25 cellular contexts compared by ENCODE assay signal in genomic region chr4:119501740-119502139, GRCh38.
DNase-seq lines count a peak whose midpoint lies in the region; ATAC-seq, FAIRE-seq and TF ChIP-seq lines count a peak whose summit lies in the region.
"Had no signal": no experiment of that assay in that cellular context is flagged by ENCODE, and none has a peak within 500 bp of the region (broad histone marks: within the 10 kb centered on the region; RNA-seq: fewer than 3 reads in every experiment).

No MANE protein-coding gene starts in this region.

- peaks cover 0 to 17% of the 10 kb centered on the region in 2 experiments; a peak in 1 of 5 replicates for H3K36me3 ChIP-seq in HepG2 (replicated peaks in 1 of 2; ENCODE audit: control insufficient read depth in 1 of 2, insufficient read depth in 2 of 2, low read length in 2 of 2)
- peaks cover 0 to 12% (median 7%) of the 10 kb centered on the region in 4 donors for H3K36me3 ChIP-seq in right lobe of liver
- peaks cover 69% of the 10 kb centered on the region for H3K36me3 ChIP-seq in endodermal cell (ENCODE audit: control insufficient read depth, insufficient read depth, low read length)

- H3K4me3 ChIP-seq in HepG2 (replicated peaks in 1 of 3; ENCODE audit: insufficient read depth in 1 of 3, low read depth in 2 of 3, low read length in 3 of 3), result no peak overlapping the region
- H3K4me3 ChIP-seq in right lobe of liver, result no peak overlapping the region
- H3K4me3 ChIP-seq in endodermal cell (ENCODE audit: low read length), result no peak overlapping the region
- H3K4me3 ChIP-seq: BLaER1, GM12878, GM23248, HAP-1 had no signal

- peak overlapping the region; percentile 12; the same call in 1 of the 2 replicates for H3K4me2 ChIP-seq in HepG2 (ENCODE audit: low read depth, low read length)
- H3K4me2 ChIP-seq: BLaER1 had no signal

- TF ChIP-seq POLR2A in HepG2 (IDR thresholded peaks at IDR 0.05; ENCODE audit: insufficient read depth in 1 of 2, low read depth in 2 of 2, low read length in 2 of 2) (no peak), right lobe of liver (IDR thresholded peaks at IDR 0.05) (no peak)

- no peak overlapping the region for H3K4me3 Mint-ChIP-seq in endodermal cell
- H3K4me3 Mint-ChIP-seq in nephron progenitor cell, result no peak overlapping the region
- H3K4me3 Mint-ChIP-seq: B cell; CD4-positive, CD25-positive, alpha-beta regulatory T cell; CD8-positive, alpha-beta T cell; HFFc6 had no signal

- no peaks in the 10 kb centered on the region for H3K9me3 ChIP-seq in HepG2 (ENCODE audit: low read length)
- no peaks in the 10 kb centered on the region for H3K9me3 ChIP-seq in right lobe of liver
- H3K9me3 ChIP-seq in endodermal cell (ENCODE audit: control insufficient read depth, low read length), result no peaks in the 10 kb centered on the region
- H3K9me3 ChIP-seq: BLaER1, Caco-2, HAP-1 had no signal

- intact Hi-C loops in HepG2 (cut with micrococcal nuclease; ENCODE audit: unreplicated experiment) (no loop called here), right lobe of liver (cut with DNase I) (no loop called here)

- ATAC-seq in HepG2 (peak; percentile 80), right lobe of liver (no peak), omental fat pad (ENCODE audit: low FRiP score) (no peak)
- ATAC-seq: CD8-positive, alpha-beta T cell; GM12878 had no signal

- no peaks in the 10 kb centered on the region for H3K79me2 ChIP-seq in HepG2 (ENCODE audit: insufficient read depth, low read length)

- TF ChIP-seq CTCF in HepG2 (CRISPR knock-in tag; IDR thresholded peaks at IDR 0.05) (no peak), right lobe of liver (IDR thresholded peaks at IDR 0.05) (no peak), endodermal cell (conservative IDR thresholded peaks at IDR 0.05) (no peak), nephron progenitor cell (IDR thresholded peaks at IDR 0.05) (no peak), omental fat pad (IDR thresholded peaks at IDR 0.05) (no peak)

- WGBS in HepG2 (ENCODE audit: low lambda C conversion rate), result 19% methylated on average over 2 of the region's 2 CpGs
- 31% methylated on average over 2 of the region's 2 CpGs for WGBS in right lobe of liver (ENCODE audit: insufficient coverage, low coverage, low lambda C conversion rate, missing lambda C conversion rate)
- 80 to 92% methylated on average over 1 to 2 of the region's 2 CpGs for WGBS in endodermal cell (ENCODE audit: insufficient coverage in 1 of 2, insufficient read length in 1 of 2), 2 experiments

- CTCF ChIA-PET in HepG2 (lab: Yijun Ruan, JAX; ENCODE audit: low intra/inter-chr PET ratio, low total read pairs), result no interaction called here

- H3K36me3 Mint-ChIP-seq in endodermal cell (ENCODE audit: low read depth) (peaks cover 59% of the 10 kb centered on the region), nephron progenitor cell (ENCODE audit: low read depth) (peaks cover 45% of the 10 kb centered on the region)

- TF ChIP-seq EP300 in HepG2 (IDR thresholded peaks at IDR 0.05; ENCODE audit: low read depth in 2 of 2, low read length in 2 of 2) (peak in 1 of 2 experiments; percentile 61; a peak in 2 of 4 replicates), HepG2 (CRISPR knock-in tag; IDR thresholded peaks at IDR 0.05; ENCODE audit: borderline replicate concordance) (peak; percentile 19; the same call in 1 of the 2 replicates)

- H3K4me1 Mint-ChIP-seq in endodermal cell (peaks cover 9% of the 10 kb centered on the region), nephron progenitor cell (peaks cover 21% of the 10 kb centered on the region)
- H3K4me1 Mint-ChIP-seq: B cell; CD4-positive, CD25-positive, alpha-beta regulatory T cell had no signal

- H3K27ac ChIP-seq in HepG2 (ENCODE audit: extremely low read length, insufficient read depth, low read length) (peak overlapping the region; percentile 26), right lobe of liver (no peak overlapping the region), endodermal cell (ENCODE audit: low read depth, low read length) (no peak overlapping the region)
- H3K27ac ChIP-seq: 22Rv1, BLaER1, C4-2B, GM23248 had no signal

- POLR2A ChIA-PET in HepG2 (lab: Yijun Ruan, JAX), result no interaction called here

- H3K9ac ChIP-seq in HepG2 (ENCODE audit: insufficient read depth, low read depth, low read length) (no peak overlapping the region), endodermal cell (ENCODE audit: extremely low read depth, low read length, poor library complexity, severe bottlenecking) (no peak overlapping the region)
- H3K9ac ChIP-seq: BLaER1, GM23248 had no signal

- DNase-seq in HepG2 (ENCODE audit: low spot score), result peak; percentile 53
- no peak for DNase-seq in right lobe of liver
- DNase-seq in endodermal cell, result no peak
- no peak for DNase-seq in nephron progenitor cell
- DNase-seq in NOMO-1 (lab: John Stamatoyannopoulos, UW; ENCODE audit: unreplicated experiment in 2 of 2), result no peak
- DNase-seq in T-helper 1 cell, result no peak
- DNase-seq in NCI-H1105 treated with DMSO at 0.1 percent for 48 hours (lab: John Stamatoyannopoulos, UW), result no peak
- no peak for DNase-seq in omental fat pad (ENCODE audit: low spot score)
- DNase-seq: CD4-positive, CD25-positive, alpha-beta regulatory T cell; CD8-positive, alpha-beta T cell; DMS79; EL; GDM1; GM23248; HFFc6 had no signal

- H3K4me1 ChIP-seq in HepG2 (ENCODE audit: insufficient read depth, low read length) (peaks cover 66% of the 10 kb centered on the region), right lobe of liver (peaks cover 0 to 8% (median 0%) of the 10 kb centered on the region in 4 donors), endodermal cell (ENCODE audit: control insufficient read depth, insufficient read depth, low read length) (no peaks in the 10 kb centered on the region)
- H3K4me1 ChIP-seq: BLaER1 had no signal

- peak; percentile 30 for FAIRE-seq in HepG2 (lab: Jason Lieb, UNC)
- FAIRE-seq: A204.1, GM12878, GM19239, H1 had no signal

- no peaks in the 10 kb centered on the region for H4K20me1 ChIP-seq in HepG2 (ENCODE audit: insufficient read depth, low read length)
- H4K20me1 ChIP-seq: BLaER1 had no signal

- in situ Hi-C loops in HepG2 (cut with HindIII; ENCODE audit: extremely low pct_ligation_motif_present, low pct_unique_long_range_greater_than_20kb), result no loop called here

- TF ChIP-seq RAD21 in HepG2 (CRISPR knock-in tag; IDR thresholded peaks at IDR 0.05), result no peak

- H3K27me3 ChIP-seq in HepG2 (ENCODE audit: control insufficient read depth in 1 of 2, insufficient read depth in 2 of 2, low read length in 2 of 2) (no peaks in the 10 kb centered on the region), right lobe of liver (no peaks in the 10 kb centered on the region), endodermal cell (ENCODE audit: control insufficient read depth, insufficient read depth, low read length, poor library complexity, severe bottlenecking) (no peaks in the 10 kb centered on the region)
- H3K27me3 ChIP-seq: BLaER1 had no signal

- H3K27me3 Mint-ChIP-seq in endodermal cell (ENCODE audit: insufficient read depth), result no peaks in the 10 kb centered on the region
- no peaks in the 10 kb centered on the region for H3K27me3 Mint-ChIP-seq in nephron progenitor cell (ENCODE audit: low read depth, poor library complexity)
- H3K27me3 Mint-ChIP-seq: B cell; CD4-positive, CD25-positive, alpha-beta regulatory T cell had no signal

- BruUV-seq in HepG2 (replicated peaks; lab: Mats Ljungman, UMichigan), result no TSS peak

- H2AFZ ChIP-seq in HepG2 (ENCODE audit: low read length), result no peak overlapping the region
- H2AFZ ChIP-seq: GM23248 had no signal

- peak overlapping the region; percentile 37 for H3K27ac Mint-ChIP-seq in endodermal cell
- H3K27ac Mint-ChIP-seq in nephron progenitor cell, result peak overlapping the region; percentile 91
- H3K27ac Mint-ChIP-seq: B cell; CD4-positive, CD25-positive, alpha-beta regulatory T cell; CD8-positive, alpha-beta T cell; HFFc6 had no signal

- H3K9me3 Mint-ChIP-seq in endodermal cell (no peaks in the 10 kb centered on the region), nephron progenitor cell (no peaks in the 10 kb centered on the region)
- H3K9me3 Mint-ChIP-seq: CD4-positive, CD25-positive, alpha-beta regulatory T cell; CD8-positive, alpha-beta T cell; HFFc6 had no signal

TF ChIP-seq in HepG2, 621 proteins besides CTCF, POLR2A, EP300 and RAD21 (continues in another document):
- TF ChIP-seq NKX3-1 (CRISPR knock-in tag; IDR thresholded peaks at IDR 0.05) (no peak), ZNF331 (CRISPR knock-in tag; IDR thresholded peaks at IDR 0.05) (0 out of 2 replicates have a peak, but pooled peaks have one; percentile 22), ZNF737 (CRISPR knock-in tag; IDR thresholded peaks at IDR 0.05; ENCODE audit: borderline replicate concordance) (no peak), SALL2 (CRISPR knock-in tag; IDR thresholded peaks at IDR 0.05) (no peak), ZFP82 (CRISPR knock-in tag; IDR thresholded peaks at IDR 0.05; ENCODE audit: borderline replicate concordance) (no peak), POGZ (CRISPR knock-in tag; IDR thresholded peaks at IDR 0.05) (no peak), ZNF644 (CRISPR knock-in tag; IDR thresholded peaks at IDR 0.05; ENCODE audit: low read depth) (no peak), RBM22 (optimal IDR thresholded peaks at IDR 0.05; ENCODE audit: low read length) (no peak), SOX5 (CRISPR knock-in tag; IDR thresholded peaks at IDR 0.05; ENCODE audit: borderline replicate concordance) (peak; percentile 43; the same call in 1 of the 2 replicates)
